ENCODE assay signal across 10 cellular contexts in genomic region chr12:67667276-67668073, GRCh38. TPM values are rescaled to one million over a fixed set of nuclear protein-coding genes. Genes with fewer than 3 reads are reported as not detected.
DNase-seq lines count a peak whose midpoint lies in the region; ATAC-seq and TF ChIP-seq lines count a peak whose summit lies in the region.
"Had no signal": no experiment of that assay in that cellular context is flagged by ENCODE, and none has a peak within 500 bp of the region (broad histone marks: within the 10 kb centered on the region; RNA-seq: fewer than 3 reads in every experiment).

No MANE protein-coding gene starts in this region.

- H3K36me3 Mint-ChIP-seq in effector memory CD8-positive, alpha-beta T cell (ENCODE audit: insufficient read depth) = peaks cover 19% of the 10 kb centered on the region

- H3K27ac ChIP-seq in stomach smooth muscle (ENCODE audit: low read length) (peak overlapping the region; percentile 69), OCI-LY7 (ENCODE audit: low read depth, low read length, poor library complexity, severe bottlenecking) (no peak overlapping the region)

- no peak for TF ChIP-seq CTCF in OCI-LY7 (conservative IDR thresholded peaks at IDR 0.05; ENCODE audit: low read length)

- no peaks in the 10 kb centered on the region for H3K27me3 Mint-ChIP-seq in effector memory CD8-positive, alpha-beta T cell
- H3K27me3 Mint-ChIP-seq: IgD-negative memory B cell had no signal

- CTCF ChIA-PET in OCI-LY7 (lab: Charles Lee; ENCODE audit: unreplicated experiment) = no interaction called here

- no peak overlapping the region for H3K4me2 ChIP-seq in OCI-LY7 (ENCODE audit: low read length)

- no peaks in the 10 kb centered on the region for H3K9me3 Mint-ChIP-seq in effector memory CD8-positive, alpha-beta T cell

- H3K27me3 ChIP-seq in MG63 (no peaks in the 10 kb centered on the region), stomach smooth muscle (ENCODE audit: control insufficient read depth in 1 of 2, insufficient read depth in 2 of 2, low read length in 2 of 2) (no peaks in the 10 kb centered on the region)

- H3K4me3 ChIP-seq in MG63 (no peak overlapping the region), stomach smooth muscle (ENCODE audit: low read length in 2 of 2) (peak overlapping the region in 1 of 2 donors; percentile 24), OCI-LY7 (ENCODE audit: low read depth, low read length, poor library complexity, severe bottlenecking) (no peak overlapping the region)

- peaks cover 32% of the 10 kb centered on the region for H3K4me1 ChIP-seq in stomach smooth muscle (ENCODE audit: control insufficient read depth, insufficient read depth, low read length)
- no peaks in the 10 kb centered on the region for H3K4me1 ChIP-seq in OCI-LY7 (ENCODE audit: insufficient read depth, low read length, poor library complexity, severe bottlenecking)

- H3K27ac Mint-ChIP-seq in effector memory CD8-positive, alpha-beta T cell = peak overlapping the region; percentile 34 to 69
- H3K27ac Mint-ChIP-seq: IgD-negative memory B cell had no signal

- intact Hi-C loops in OCI-LY7 (cut with micrococcal nuclease; ENCODE audit: unreplicated experiment) = no loop called here

- H3K9ac ChIP-seq in stomach smooth muscle (ENCODE audit: low read length in 2 of 2) = no peak overlapping the region

- H2AFZ ChIP-seq in OCI-LY7 (ENCODE audit: low read length) = no peak overlapping the region

- H3K9me3 ChIP-seq in MG63 (no peaks in the 10 kb centered on the region), stomach smooth muscle (ENCODE audit: control insufficient read depth in 2 of 2, low read length in 2 of 2) (no peaks in the 10 kb centered on the region), OCI-LY7 (ENCODE audit: low read length) (no peaks in the 10 kb centered on the region)

- no peak overlapping the region for H3K4me3 Mint-ChIP-seq in effector memory CD8-positive, alpha-beta T cell

- no peaks in the 10 kb centered on the region for H3K9me2 ChIP-seq in OCI-LY7 (ENCODE audit: insufficient read depth, low read length)

- DNase-seq in MG63 (peak; percentile 20), medulla oblongata (ENCODE audit: extremely low spot score) (peak; percentile 67), OCI-LY7 (ENCODE audit: low spot score) (no peak), DMS79 treated with DMSO at 0.1 percent for 48 hours (lab: John Stamatoyannopoulos, UW) (no peak)
- DNase-seq in effector memory CD8-positive, alpha-beta T cell = no peak
- DNase-seq: activated CD4-positive, alpha-beta T cell treated with anti-CD3 and anti-CD28 coated beads for 48 hours; SIG-M5 had no signal

- peaks cover 11% of the 10 kb centered on the region for H3K36me3 ChIP-seq in MG63
- no peaks in the 10 kb centered on the region for H3K36me3 ChIP-seq in stomach smooth muscle (ENCODE audit: control insufficient read depth in 2 of 2, insufficient read depth in 2 of 2, low read length in 2 of 2)
- H3K36me3 ChIP-seq in OCI-LY7 (ENCODE audit: insufficient read depth, low read length) = peaks cover 17% of the 10 kb centered on the region

- H3K79me2 ChIP-seq in OCI-LY7 (ENCODE audit: insufficient read depth, low read depth, low read length) = peaks cover under 1% of the 10 kb centered on the region; the same call in 1 of the 2 replicates

- H3K4me1 Mint-ChIP-seq in effector memory CD8-positive, alpha-beta T cell (ENCODE audit: low read depth in 2 of 2) = peaks cover 46 to 58% of the 10 kb centered on the region in 2 donors

- BruUV-seq in OCI-LY7 (replicated peaks; lab: Mats Ljungman, UMichigan) = no TSS peak

- POLR2A ChIA-PET in OCI-LY7 (lab: Charles Lee) = interaction anchor here (0.7 kb wide), 2 partner anchors 12 to 184 kb away, joined by 3 read pairs; no protein-coding TSS in a partner anchor

- ATAC-seq in effector memory CD8-positive, alpha-beta T cell (replicated peaks) = no peak
- ATAC-seq in GM19395 (IDR thresholded peaks at IDR 0.05; ENCODE audit: unreplicated experiment) = no peak

- H4K20me1 ChIP-seq in OCI-LY7 (ENCODE audit: insufficient read depth, low read length) = 0 out of 2 replicates have a peak, but pooled peaks cover 7% of the 10 kb centered on the region

RNA-seq across cellular contexts. Expression of gene DYRK2, which starts 18.9 kb away (rescaled TPM):
- total RNA-seq in MG63 (2014; rRNA removed; shearing (Covaris generic); ENCODE audit: low replicate concordance) = 16.5 and 23.1 TPM in 2 replicates
- total RNA-seq in OCI-LY7 (2014; rRNA removed; shearing (Covaris generic)) = 25.3 and 30.6 TPM in 2 replicates
- total RNA-seq in OCI-LY7 (2022) = 31.5 and 32.3 TPM in 2 replicates

Comparison
In these comparisons a context has a peak if more than half of its experiments do, and no peak if none do; other contexts are left out.
1. DNase-seq: peak in MG63 (single experiment) and medulla oblongata (single experiment); none in effector memory CD8-positive, alpha-beta T cell (0 of 3), OCI-LY7 (single experiment) and DMS79 treated with DMSO at 0.1 percent for 48 hours (single experiment).